In genomic region chr7:149790146-149790548, GRCh38 we compare ENCODE assay signal across 9 cellular contexts. TPM values are rescaled to one million over a fixed set of nuclear protein-coding genes. Genes with fewer than 3 reads are reported as not detected.
A peak's percentile ranks its signal among the peaks of the same experiment; 100 is the strongest.
DNase-seq lines count a peak whose midpoint lies in the region; ATAC-seq and TF ChIP-seq lines count a peak whose summit lies in the region.
"Had no signal": no experiment of that assay in that cellular context is flagged by ENCODE, and none has a peak within 500 bp of the region (broad histone marks: within the 10 kb centered on the region; RNA-seq: fewer than 3 reads in every experiment).

No MANE protein-coding gene starts in this region.

- H3K27ac ChIP-seq in heart left ventricle = no peak overlapping the region
- H3K27ac ChIP-seq: BLaER1 had no signal

- peak overlapping the region in 3 of 12 donors; percentile 8 to 18 (median 11) for H3K4me3 ChIP-seq in heart left ventricle
- H3K4me3 ChIP-seq: BLaER1 had no signal

- peaks cover 3 to 47% (median 28%) of the 10 kb centered on the region in 9 donors for H3K27me3 ChIP-seq in heart left ventricle
- H3K27me3 ChIP-seq: BLaER1 had no signal

- H3K4me1 ChIP-seq in heart left ventricle = peaks cover 0 to 20% (median 6%) of the 10 kb centered on the region in 12 donors

- H3K36me3 ChIP-seq in heart left ventricle = no peaks in the 10 kb centered on the region
- H3K36me3 ChIP-seq: BLaER1 had no signal

- ATAC-seq in heart left ventricle (peak in 1 of 4 donors; percentile 52), HG03565 (IDR thresholded peaks at IDR 0.05; ENCODE audit: unreplicated experiment) (no peak), GM21786 (IDR thresholded peaks at IDR 0.05; ENCODE audit: unreplicated experiment) (no peak)

- TF ChIP-seq CTCF in heart left ventricle (IDR thresholded peaks at IDR 0.05) = peak; percentile 33 to 66 (median 47)

- no peaks in the 10 kb centered on the region for H3K9me3 ChIP-seq in heart left ventricle
- H3K9me3 ChIP-seq: BLaER1 had no signal

- DNase-seq in NCI-H146 (lab: John Stamatoyannopoulos, UW) = peak; percentile 11
- DNase-seq in NCI-H146 treated with DMSO at 0.1 percent for 48 hours (lab: John Stamatoyannopoulos, UW; ENCODE audit: unreplicated experiment) = no peak
- DNase-seq in activated T-cell treated with anti-CD3 and anti-CD28 coated beads, Interleukin-2, amount 50 U/mL, for 1 hour = peak; percentile 49
- peak in 4 of 5 donors; percentile 47 to 61 (median 54) for DNase-seq in heart left ventricle
- peak; percentile 24 for DNase-seq in stimulated activated CD4-positive, alpha-beta T cell treated with anti-CD3 and anti-CD28 coated beads, Interleukin-12 subunit alpha, Interleukin-12 subunit beta, amount 100 ng/mL, for 4 hours
- DNase-seq in NCI-H1417 (lab: John Stamatoyannopoulos, UW) = no peak

- 4 to 5% (median 4%) methylated on average over 28 to 56 of the region's 56 CpGs for WGBS in heart left ventricle, 4 donors

- no peak for TF ChIP-seq POLR2A in heart left ventricle (IDR thresholded peaks at IDR 0.05)

- intact Hi-C loops in heart left ventricle (cut with DNase I) = no loop called here

RNA-seq across cellular contexts. Expression of gene ZNF467, which starts 16.8 kb away (rescaled TPM):
- 1 to 10 TPM; 2.6 to 9.5 (median 5.1) TPM for total RNA-seq in heart left ventricle
- polyA plus RNA-seq in heart left ventricle = 1 to 10 TPM; 3.6 to 4.7 TPM

RNA-seq across cellular contexts. Expression of gene ZNF862, which starts 48.0 kb away (rescaled TPM):
- 10 to 100 TPM in 4 of 9 donors, 1 to 10 TPM in 5; 8.0 to 18.1 (median 9.8) TPM for total RNA-seq in heart left ventricle
- polyA plus RNA-seq in heart left ventricle = 1 to 10 TPM; 6.9 TPM

Comparison
In these comparisons a context has a peak if more than half of its experiments do, and no peak if none do; other contexts are left out.
1. DNase-seq: peak in NCI-H146 (single experiment), activated T-cell treated with anti-CD3 and anti-CD28 coated beads, Interleukin-2, amount 50 U/mL, for 1 hour (single experiment), heart left ventricle (4 of 5) and stimulated activated CD4-positive, alpha-beta T cell treated with anti-CD3 and anti-CD28 coated beads, Interleukin-12 subunit alpha, Interleukin-12 subunit beta, amount 100 ng/mL, for 4 hours (single experiment); none in NCI-H146 treated with DMSO at 0.1 percent for 48 hours (single experiment) and NCI-H1417 (0 of 3).